In the genomic region with DNA sequence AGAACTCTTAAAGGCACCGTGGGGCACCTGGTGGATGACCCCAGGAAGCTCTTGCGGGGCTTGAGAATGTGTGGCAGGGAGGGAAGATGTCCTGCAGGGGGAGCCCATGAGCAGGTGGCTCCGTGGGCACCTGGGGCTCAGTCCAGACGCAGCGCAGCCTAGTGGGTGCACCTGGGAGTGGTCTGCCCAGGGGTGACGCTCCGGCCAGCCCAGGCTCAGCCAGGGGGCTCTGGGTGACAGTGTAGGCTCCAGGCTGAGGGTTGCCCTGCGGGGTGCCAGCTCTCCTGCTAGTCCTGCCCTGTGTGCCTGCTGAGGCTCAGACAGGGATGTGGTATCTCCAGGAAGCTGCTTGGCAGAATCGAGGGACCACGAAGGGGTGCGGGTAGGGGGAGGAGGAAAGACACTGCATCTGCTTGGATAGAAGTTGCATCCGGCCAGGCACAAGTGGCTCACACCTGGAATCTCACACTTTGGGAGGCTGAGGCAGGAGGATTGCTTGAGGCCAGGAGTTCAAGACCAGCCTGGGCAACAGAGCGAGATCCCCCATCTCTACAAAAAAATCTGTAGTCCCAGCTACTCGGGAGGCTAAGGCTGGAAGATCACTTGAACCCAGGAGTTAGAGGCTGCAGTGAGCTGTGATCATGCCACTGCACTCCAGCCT, we compare ENCODE assay signal across 8 cellular contexts. TPM values are rescaled to one million over a fixed set of nuclear protein-coding genes. Genes with fewer than 3 reads are reported as not detected.
DNase-seq lines count a peak whose midpoint lies in the region; ATAC-seq and TF ChIP-seq lines count a peak whose summit lies in the region.

No MANE protein-coding gene starts in this region.

- H3K9ac ChIP-seq in HCT116 (ENCODE audit: low read length) (no peak overlapping the region), mammary epithelial cell (ENCODE audit: insufficient read depth, low read length) (no peak overlapping the region)

- H3K4me3 ChIP-seq in HCT116 (replicated peaks in 1 of 2; ENCODE audit: low read depth in 1 of 2, low read length in 2 of 2): no peak overlapping the region
- no peak overlapping the region for H3K4me3 ChIP-seq in mammary epithelial cell (replicated peaks in 1 of 3; ENCODE audit: insufficient read depth in 1 of 3, low read depth in 2 of 3, low read length in 3 of 3)

- intact Hi-C loops in HCT116 (cut with micrococcal nuclease): loop anchor here (2.0 to 5.0 kb wide), 2 partner anchors 56 to 271 kb away; no protein-coding TSS in a partner anchor
- intact Hi-C loops in mammary epithelial cell (cut with micrococcal nuclease): loop anchor here (5.0 kb wide), 1 partner anchor 271 kb away; no protein-coding TSS in a partner anchor

- DNase-seq in DMS153 (lab: John Stamatoyannopoulos, UW): peak; percentile 37
- peak; percentile 71 for DNase-seq in HCT116 (ENCODE audit: low read depth, low spot score)
- DNase-seq in NCI-H2171 treated with DMSO at 0.1 percent for 48 hours (lab: John Stamatoyannopoulos, UW): peak; percentile 54
- DNase-seq in WTC11 (ENCODE audit: low spot score): peak; percentile 90
- DNase-seq in mammary epithelial cell: peak; percentile 56
- peak; percentile 88 for DNase-seq in left kidney (ENCODE audit: low read depth, low spot score)
- peak; percentile 53 for DNase-seq in stimulated activated CD8-positive, alpha-beta memory T cell treated with anti-CD3 and anti-CD28 coated beads, Interleukin-12 subunit alpha, Interleukin-12 subunit beta, amount 100 ng/mL, for 24 hours (ENCODE audit: extremely low read depth)

- H2AFZ ChIP-seq in HCT116 (ENCODE audit: low read depth, low read length, poor library complexity, severe bottlenecking) (no peak overlapping the region), mammary epithelial cell (ENCODE audit: low read depth, low read length) (no peak overlapping the region)

- POLR2A ChIA-PET in HCT116 (lab: Charles Lee) (interaction anchor here (0.9 kb wide), 1 partner anchor 270 kb away, joined by 3 read pairs; no protein-coding TSS in a partner anchor), WTC11 (lab: Charles Lee) (interaction anchor here (0.6 to 1.5 kb wide), 3 partner anchors 14 to 162 kb away, joined by 3 to 4 read pairs (median 4); partner anchors contain the start of gene ANO8)

- no peaks in the 10 kb centered on the region; the same call in 1 of the 2 replicates for H3K79me2 ChIP-seq in HCT116 (ENCODE audit: insufficient read depth, low read length)
- H3K79me2 ChIP-seq in mammary epithelial cell (ENCODE audit: insufficient read depth, low read length): peaks cover 4% of the 10 kb centered on the region

- H3K4me2 ChIP-seq in HCT116 (ENCODE audit: low read length): 0 out of 2 replicates have a peak overlapping the region, but pooled peaks have one; percentile 32
- H3K4me2 ChIP-seq in mammary epithelial cell (ENCODE audit: insufficient read depth, low read depth, low read length): no peak overlapping the region

- no peaks in the 10 kb centered on the region for H3K36me3 Mint-ChIP-seq in WTC11

- no peak overlapping the region; the same call in 1 of the 2 replicates for H3K27ac ChIP-seq in HCT116 (ENCODE audit: low read depth, low read length)
- no peak overlapping the region for H3K27ac ChIP-seq in mammary epithelial cell (ENCODE audit: insufficient read depth, low read depth, low read length)

- RAD21 ChIA-PET in HCT116 (lab: Charles Lee; ENCODE audit: low non-redundant PET in 1 of 2, low total read pairs in 2 of 2, uncharacterized antibody in 2 of 2, unreplicated experiment in 2 of 2): no interaction called here

- peaks cover 23% of the 10 kb centered on the region for H3K27me3 Mint-ChIP-seq in WTC11 (ENCODE audit: low read depth)

- in situ Hi-C loops in mammary epithelial cell (cut with MboI; ENCODE audit: low sequenced_read_pairs in 2 of 2): no loop called here

- H3K4me1 ChIP-seq in HCT116 (ENCODE audit: control insufficient read depth in 1 of 2, insufficient read depth in 2 of 2, low read length in 2 of 2) (peaks cover 11 to 31% of the 10 kb centered on the region in 2 experiments), mammary epithelial cell (ENCODE audit: insufficient read depth, low read length) (peaks cover 9% of the 10 kb centered on the region)

- BruUV-seq in HCT116 (replicated peaks; lab: Mats Ljungman, UMichigan): no TSS peak
- BruUV-seq in mammary epithelial cell (replicated peaks; lab: Mats Ljungman, UMichigan): no TSS peak

- 46% methylated on average over 7 of the region's 14 CpGs for WGBS in mammary epithelial cell (ENCODE audit: low coverage, missing lambda C conversion rate)

- H4K20me1 ChIP-seq in HCT116 (ENCODE audit: insufficient read depth) (no peaks in the 10 kb centered on the region), mammary epithelial cell (ENCODE audit: insufficient read depth, low read length) (no peaks in the 10 kb centered on the region)

- no peaks in the 10 kb centered on the region; a peak in 2 of 4 replicates for H3K36me3 ChIP-seq in HCT116 (ENCODE audit: control insufficient read depth in 1 of 2, insufficient read depth in 2 of 2, low read length in 2 of 2)
- no peaks in the 10 kb centered on the region for H3K36me3 ChIP-seq in mammary epithelial cell (ENCODE audit: insufficient read depth, low read length)

- CTCF ChIA-PET in HCT116 (lab: Charles Lee) (interaction anchor here (0.6 to 1.8 kb wide), 25 partner anchors 9 to 363 kb away, joined by 3 to 8 read pairs (median 4); partner anchors contain the start of genes BABAM1, MVB12A and RPL18A), WTC11 (lab: Charles Lee) (interaction anchor here (0.5 to 4.1 kb wide), 68 partner anchors 8 to 436 kb away, joined by 3 to 84 read pairs (median 4); partner anchors contain the start of genes BABAM1, BST2, CCDC124 and MVB12A), mammary epithelial cell (lab: Charles Lee; ENCODE audit: low non-redundant PET) (interaction anchor here (0.6 to 1.0 kb wide), 3 partner anchors 15 to 77 kb away, joined by 3 to 6 read pairs (median 3); partner anchors contain the start of gene PGLS)

- TF ChIP-seq CTCF in HCT116 (IDR thresholded peaks at IDR 0.05 in 2 of 3, conservative IDR thresholded peaks at IDR 0.05 in 1 of 3; ENCODE audit: borderline replicate concordance in 1 of 3, insufficient read depth in 1 of 3, low read depth in 2 of 3, low read length in 2 of 3) (peak; percentile 99 to 100 (median 99)), WTC11 (IDR thresholded peaks at IDR 0.05) (peak; percentile 92), mammary epithelial cell (conservative IDR thresholded peaks at IDR 0.05 in 1 of 2, IDR thresholded peaks at IDR 0.05 in 1 of 2; ENCODE audit: extremely low read depth in 1 of 2, insufficient read depth in 1 of 2, low read depth in 1 of 2, low read length in 2 of 2) (peak; percentile 95 to 98)

- peak; percentile 96 for ATAC-seq in HCT116
- ATAC-seq in WTC11: peak; percentile 85
- ATAC-seq in HG03095 (IDR thresholded peaks at IDR 0.05; ENCODE audit: unreplicated experiment): no peak

- no peak for TF ChIP-seq POLR2A in HCT116 (IDR thresholded peaks at IDR 0.05; ENCODE audit: borderline replicate concordance, extremely low read depth, insufficient read depth, insufficient read length)

- peak overlapping the region; percentile 74 for H3K4me3 Mint-ChIP-seq in WTC11

- H3K4me1 Mint-ChIP-seq in WTC11: peaks cover 16% of the 10 kb centered on the region

- H3K27ac Mint-ChIP-seq in WTC11: no peak overlapping the region

- H3K9me2 ChIP-seq in HCT116 (ENCODE audit: insufficient read depth): no peaks in the 10 kb centered on the region

- no peaks in the 10 kb centered on the region for H3K9me3 Mint-ChIP-seq in WTC11

- H3K9me3 ChIP-seq in HCT116 (ENCODE audit: control insufficient read depth in 1 of 2, insufficient read depth in 1 of 2, low read depth in 1 of 2, low read length in 2 of 2) (no peaks in the 10 kb centered on the region), mammary epithelial cell (replicated peaks; ENCODE audit: insufficient read depth, low read length) (no peaks in the 10 kb centered on the region)

- no peaks in the 10 kb centered on the region for H3K27me3 ChIP-seq in HCT116 (ENCODE audit: insufficient read depth, low read length)
- H3K27me3 ChIP-seq in mammary epithelial cell (ENCODE audit: insufficient read depth, low read length): no peaks in the 10 kb centered on the region

- dilution Hi-C loops in mammary epithelial cell (cut with HindIII; ENCODE audit: low sequenced_read_pairs): no loop called here

- TF ChIP-seq RAD21 in HCT116 (IDR thresholded peaks at IDR 0.05; ENCODE audit: low read depth): peak; percentile 81

TF ChIP-seq in HCT116, 20 proteins besides CTCF, POLR2A, EP300 and RAD21 (continues in another document):
- TF ChIP-seq SIN3A (IDR thresholded peaks at IDR 0.05; ENCODE audit: low read depth): no peak
- peak; percentile 85 for TF ChIP-seq CBX3 (IDR thresholded peaks at IDR 0.05; ENCODE audit: low read depth)

TF ChIP-seq in WTC11, 78 proteins besides CTCF, POLR2A, EP300 and RAD21 (continues in another document):
- peak; percentile 97 for TF ChIP-seq ZNF423 (CRISPR knock-in tag; IDR thresholded peaks at IDR 0.05)

RNA-seq across cellular contexts. Expression of gene PGLS, which starts 15.0 kb away (rescaled TPM):
- total RNA-seq in HCT116 (2021; ENCODE audit: unreplicated experiment): 68.5 TPM
- 43.1 and 53.5 TPM in 2 replicates for polyA plus RNA-seq in HCT116 (2012)
- total RNA-seq in WTC11 (2021): 81.7 to 108 TPM (median 108 TPM) in 3 replicates
- total RNA-seq in mammary epithelial cell: 100 to 1,000 TPM in 1 of 2 donors, 10 to 100 TPM in 1; 57.2 to 101 TPM
- polyA plus RNA-seq in mammary epithelial cell: 56.6 TPM
- polyA minus RNA-seq in mammary epithelial cell: 68.2 TPM

RNA-seq across cellular contexts. Expression of gene SLC27A1, which starts 26.1 kb away (rescaled TPM):
- 22.5 TPM for total RNA-seq in HCT116 (2021; ENCODE audit: unreplicated experiment)
- polyA plus RNA-seq in HCT116 (2012): 24.3 and 24.5 TPM in 2 replicates
- 8.6 to 12.1 TPM (median 10.1 TPM) in 3 replicates for total RNA-seq in WTC11 (2021)
- 10 to 100 TPM; 42.2 to 90.4 TPM for total RNA-seq in mammary epithelial cell
- 17.1 TPM for polyA plus RNA-seq in mammary epithelial cell
- polyA minus RNA-seq in mammary epithelial cell: 13.5 TPM

RNA-seq across cellular contexts. Expression of gene NXNL1, which starts 35.7 kb away (rescaled TPM):
- total RNA-seq in HCT116 (2021; ENCODE audit: unreplicated experiment) (not detected), WTC11 (2021) (not detected in 3 replicates), mammary epithelial cell (not detected)
- polyA plus RNA-seq in HCT116 (2012): not detected in 2 replicates
- not detected for polyA plus RNA-seq in mammary epithelial cell
- polyA minus RNA-seq in mammary epithelial cell: not detected

RNA-seq across cellular contexts. Expression of gene TMEM221, which starts 48.0 kb away (rescaled TPM):
- total RNA-seq in HCT116 (2021; ENCODE audit: unreplicated experiment) (3.4 TPM), WTC11 (2021) (1.2 to 2.9 TPM (median 2.3 TPM) in 3 replicates), mammary epithelial cell (1 to 10 TPM in 1 of 2 donors, under 1 TPM in 1; 0.17 to 1.4 TPM)
- 3.6 and 3.7 TPM in 2 replicates for polyA plus RNA-seq in HCT116 (2012)
- 0.35 TPM for polyA plus RNA-seq in mammary epithelial cell
- 2.2 TPM for polyA minus RNA-seq in mammary epithelial cell

RNA-seq across cellular contexts. Expression of gene COLGALT1, which starts 59.0 kb away (rescaled TPM):
- total RNA-seq in HCT116 (2021; ENCODE audit: unreplicated experiment) (86.0 TPM), WTC11 (2021) (54.0 to 71.7 TPM (median 67.1 TPM) in 3 replicates), mammary epithelial cell (10 to 100 TPM; 74.2 to 92.5 TPM)
- 64.8 and 67.6 TPM in 2 replicates for polyA plus RNA-seq in HCT116 (2012)
- polyA plus RNA-seq in mammary epithelial cell: 127 TPM
- 162 TPM for polyA minus RNA-seq in mammary epithelial cell

Comparison
In these comparisons a context has a peak if more than half of its experiments do, and no peak if none do; other contexts are left out.
1. DNase-seq: peak in every context shown above with its lines; median percentile 90 in WTC11; 88 in left kidney; 71 in HCT116; 56 in mammary epithelial cell; 54 in NCI-H2171 treated with DMSO at 0.1 percent for 48 hours; 53 in stimulated activated CD8-positive, alpha-beta memory T cell treated with anti-CD3 and anti-CD28 coated beads, Interleukin-12 subunit alpha, Interleukin-12 subunit beta, amount 100 ng/mL, for 24 hours; 37 in DMS153.